1 cellular context compared by ENCODE assay signal in genomic region chr3:133868758-133869429, GRCh38.
TF ChIP-seq lines count a peak whose summit lies in the region.

No MANE protein-coding gene starts in this region.

TF ChIP-seq in SK-N-SH, 30 proteins besides CTCF, POLR2A, EP300 and RAD21 (continued from another document):
- TF ChIP-seq GABPA (IDR thresholded peaks at IDR 0.05; ENCODE audit: low read depth) (no peak), TCF12 (IDR thresholded peaks at IDR 0.05) (no peak), ZBTB33 (IDR thresholded peaks at IDR 0.05; ENCODE audit: borderline replicate concordance, low read depth) (no peak), MEF2A (IDR thresholded peaks at IDR 0.05; ENCODE audit: borderline replicate concordance, low read depth) (no peak), ELF1 (IDR thresholded peaks at IDR 0.05) (no peak), RFX5 (IDR thresholded peaks at IDR 0.05; ENCODE audit: low read length) (no peak), TEAD4 (IDR thresholded peaks at IDR 0.05; ENCODE audit: borderline replicate concordance, insufficient read depth) (no peak), JUND (IDR thresholded peaks at IDR 0.05) (no peak), CHD2 (IDR thresholded peaks at IDR 0.05; ENCODE audit: low read length, partially characterized antibody) (no peak)
- TF ChIP-seq, protein P1, sequence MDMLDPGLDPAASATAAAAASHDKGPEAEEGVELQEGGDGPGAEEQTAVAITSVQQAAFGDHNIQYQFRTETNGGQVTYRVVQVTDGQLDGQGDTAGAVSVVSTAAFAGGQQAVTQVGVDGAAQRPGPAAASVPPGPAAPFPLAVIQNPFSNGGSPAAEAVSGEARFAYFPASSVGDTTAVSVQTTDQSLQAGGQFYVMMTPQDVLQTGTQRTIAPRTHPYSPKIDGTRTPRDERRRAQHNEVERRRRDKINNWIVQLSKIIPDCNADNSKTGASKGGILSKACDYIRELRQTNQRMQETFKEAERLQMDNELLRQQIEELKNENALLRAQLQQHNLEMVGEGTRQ (IDR thresholded peaks at IDR 0.05; ENCODE audit: borderline replicate concordance, low read depth, low read length) = no peak
